ENCODE assay signal across 8 cellular contexts in genomic region chr6:7910654-7911344, GRCh38. TPM values are rescaled to one million over a fixed set of nuclear protein-coding genes. Genes with fewer than 3 reads are reported as not detected.
DNase-seq lines count a peak whose midpoint lies in the region; ATAC-seq, FAIRE-seq and TF ChIP-seq lines count a peak whose summit lies in the region.

Gene TXNDC5, minus strand, starts transcription at chr6:7910788. Its CDS starts 12 bp downstream, at chr6:7910776.

- no peaks in the 10 kb centered on the region for H3K9me3 Mint-ChIP-seq in activated T-helper 17 cell treated with anti-CD3 and anti-CD28 coated beads, Interleukin-2, amount 50 U/mL, for 72 hours
- H3K9me3 Mint-ChIP-seq in naive thymus-derived CD8-positive, alpha-beta T cell, result no peaks in the 10 kb centered on the region

- peak within 1 kb of the TSS; percentile 88 for H3K27ac Mint-ChIP-seq in activated T-helper 17 cell treated with anti-CD3 and anti-CD28 coated beads, Interleukin-2, amount 50 U/mL, for 72 hours
- H3K27ac Mint-ChIP-seq in naive thymus-derived CD8-positive, alpha-beta T cell, result peak within 1 kb of the TSS in 8 of 10 donors; percentile 52 to 85 (median 74)

- FAIRE-seq in RCC 7860 (lab: Jason Lieb, UNC), result no peak

- ATAC-seq in GM21360 (IDR thresholded peaks at IDR 0.05; ENCODE audit: unreplicated experiment), result peak; percentile 70
- peak; percentile 88 for ATAC-seq in activated T-helper 17 cell treated with anti-CD3 and anti-CD28 coated beads, Interleukin-2, amount 50 U/mL, for 72 hours (replicated peaks)
- peak; percentile 78 to 85 for ATAC-seq in naive thymus-derived CD8-positive, alpha-beta T cell

- H3K4me3 ChIP-seq in fibroblast of mammary gland (ENCODE audit: control insufficient read depth, low read depth, low read length), result peak within 1 kb of the TSS; percentile 68

- peak within 1 kb of the TSS; percentile 86 for H3K4me3 Mint-ChIP-seq in activated T-helper 17 cell treated with anti-CD3 and anti-CD28 coated beads, Interleukin-2, amount 50 U/mL, for 72 hours
- peak within 1 kb of the TSS; percentile 66 to 90 (median 78) for H3K4me3 Mint-ChIP-seq in naive thymus-derived CD8-positive, alpha-beta T cell

- POLR2A ChIA-PET in naive thymus-derived CD8-positive, alpha-beta T cell (lab: Charles Lee), result no interaction called here

- H3K36me3 Mint-ChIP-seq in activated T-helper 17 cell treated with anti-CD3 and anti-CD28 coated beads, Interleukin-2, amount 50 U/mL, for 72 hours (ENCODE audit: low read depth), result peaks cover 19% of the 10 kb centered on the region
- H3K36me3 Mint-ChIP-seq in naive thymus-derived CD8-positive, alpha-beta T cell, result no peaks in the 10 kb centered on the region

- H3K27me3 Mint-ChIP-seq in activated T-helper 17 cell treated with anti-CD3 and anti-CD28 coated beads, Interleukin-2, amount 50 U/mL, for 72 hours, result no peaks in the 10 kb centered on the region
- no peaks in the 10 kb centered on the region for H3K27me3 Mint-ChIP-seq in naive thymus-derived CD8-positive, alpha-beta T cell

- H3K4me1 Mint-ChIP-seq in activated T-helper 17 cell treated with anti-CD3 and anti-CD28 coated beads, Interleukin-2, amount 50 U/mL, for 72 hours, result peaks cover 5% of the 10 kb centered on the region
- H3K4me1 Mint-ChIP-seq in naive thymus-derived CD8-positive, alpha-beta T cell, result peaks cover 5 to 14% (median 8%) of the 10 kb centered on the region in 4 donors

- DNase-seq in COLO668 (lab: John Stamatoyannopoulos, UW; ENCODE audit: unreplicated experiment) (peak; percentile 86), HT1080 (ENCODE audit: low read depth) (peak; percentile 21), RCC 7860 (ENCODE audit: low spot score) (peak; percentile 19), fibroblast of mammary gland (ENCODE audit: low read depth) (peak; percentile 57)
- DNase-seq in naive thymus-derived CD8-positive, alpha-beta T cell, result peak; percentile 18 to 73 (median 57)
- DNase-seq in stimulated activated naive CD4-positive, alpha-beta T cell (lab: John Stamatoyannopoulos, UW), result peak; percentile 8 to 61 (median 47)

- TF ChIP-seq CTCF in fibroblast of mammary gland (conservative IDR thresholded peaks at IDR 0.05; ENCODE audit: control insufficient read depth, insufficient read depth, low read depth, low read length), result no peak

RNA-seq across cellular contexts. Expression of gene TXNDC5, which starts in this region (rescaled TPM):
- total RNA-seq in HT1080 (2014; rRNA removed; shearing (Covaris generic)), result 338 and 359 TPM in 2 replicates
- polyA plus RNA-seq in HT1080 (2015; cell fraction: cytosol; rRNA removed), result 407 and 445 TPM in 2 replicates
- polyA plus RNA-seq in HT1080 (2015; cell fraction: nucleus; rRNA removed), result 334 and 354 TPM in 2 replicates
- 10 to 100 TPM; 48.3 to 95.0 TPM for total RNA-seq in activated T-helper 17 cell treated with anti-CD3 and anti-CD28 coated beads, Interleukin-2, amount 50 U/mL, for 72 hours
- total RNA-seq in naive thymus-derived CD8-positive, alpha-beta T cell, result 10 to 100 TPM; 10.7 to 12.1 TPM
- 10 to 100 TPM; 14.5 to 25.2 (median 24.6) TPM for polyA plus RNA-seq in naive thymus-derived CD8-positive, alpha-beta T cell

Comparison
In these comparisons a context has a peak if more than half of its experiments do, and no peak if none do; other contexts are left out.
1. Peak in every context shown above with its lines: DNase-seq, ATAC-seq and H3K4me3 ChIP-seq.
2. DNase-seq: peak in every context shown above with its lines; median percentile 86 in COLO668; 57 in fibroblast of mammary gland; 57 in naive thymus-derived CD8-positive, alpha-beta T cell; 47 in stimulated activated naive CD4-positive, alpha-beta T cell; 21 in HT1080; 19 in RCC 7860.